Comparison of ENCODE assay signal across 5 cellular contexts in the genomic region with DNA sequence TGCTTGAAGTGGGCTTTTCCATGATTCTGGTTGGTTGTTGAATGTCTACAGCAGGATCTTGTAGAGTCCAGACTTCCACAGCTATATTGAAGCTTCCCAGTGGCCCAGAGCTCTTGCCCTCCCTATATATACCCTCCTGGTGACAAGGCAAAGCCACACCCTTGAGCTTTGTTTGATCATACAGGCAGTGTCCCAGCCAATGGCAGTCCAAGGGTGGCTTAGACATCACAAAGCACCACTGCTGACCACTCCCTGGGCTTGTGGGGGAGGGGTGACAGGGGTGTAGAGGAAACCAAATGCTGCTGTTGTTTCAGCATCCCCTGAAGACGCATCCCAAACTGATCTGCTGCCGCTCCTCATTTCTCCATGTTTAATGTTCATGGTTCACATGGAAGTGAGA. TPM values are rescaled to one million over a fixed set of nuclear protein-coding genes. Genes with fewer than 3 reads are reported as not detected.
"Had no signal": no experiment of that assay in that cellular context is flagged by ENCODE, and none has a peak within 500 bp of the region (broad histone marks: within the 10 kb centered on the region; RNA-seq: fewer than 3 reads in every experiment).

A gene with protein sequence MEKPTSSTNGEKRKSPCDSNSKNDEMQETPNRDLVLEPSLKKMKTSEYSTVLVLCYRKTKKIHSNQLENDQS (minus strand): TSS at position 101 of the 400 bp plus-strand sequence. CDS start 79 bp downstream, at position 22.

RNA-seq across cellular contexts. Expression of the gene that starts here (rescaled TPM):
- total RNA-seq: K562, M059J, Right ventricle myocardium superior, SJSA1 had no signal
- polyA plus RNA-seq: IgD-negative memory B cell, K562 had no signal
